In genomic region chr9:123349691-123350480, GRCh38 we compare ENCODE assay signal across 8 cellular contexts. TPM values are rescaled to one million over a fixed set of nuclear protein-coding genes. Genes with fewer than 3 reads are reported as not detected.
DNase-seq lines count a peak whose midpoint lies in the region; TF ChIP-seq lines count a peak whose summit lies in the region.

No MANE protein-coding gene starts in this region.

- H3K27ac ChIP-seq in esophagus squamous epithelium (no peak overlapping the region), neuronal stem cell (replicated peaks; ENCODE audit: low read length) (no peak overlapping the region), tibial nerve (no peak overlapping the region)

- no peak overlapping the region for H2BK12ac ChIP-seq in neuronal stem cell (ENCODE audit: low read length)

- H3K9me3 ChIP-seq in esophagus squamous epithelium (no peaks in the 10 kb centered on the region), neuronal stem cell (replicated peaks in 1 of 2; ENCODE audit: control insufficient read depth in 2 of 2, insufficient read depth in 1 of 2, low read depth in 1 of 2, low read length in 2 of 2) (peaks cover 0 to 10% of the 10 kb centered on the region in 2 donors), tibial nerve (no peaks in the 10 kb centered on the region)

- peak; percentile 75 for DNase-seq in A172 (ENCODE audit: low spot score)
- peak; percentile 88 for DNase-seq in GM13977 (ENCODE audit: low spot score)
- DNase-seq in HT-29 (ENCODE audit: low spot score) = peak; percentile 72
- DNase-seq in OCI-M1 (lab: John Stamatoyannopoulos, UW) = peak; percentile 80
- DNase-seq in activated T-cell treated with anti-CD3 and anti-CD28 coated beads for 24 hours (ENCODE audit: low read depth) = peak; percentile 68
- no peak for DNase-seq in esophagus squamous epithelium (lab: John Stamatoyannopoulos, UW)
- peak; percentile 77 for DNase-seq in neuronal stem cell (ENCODE audit: low spot score)
- peak in 1 of 2 donors; percentile 70 for DNase-seq in tibial nerve (ENCODE audit: low spot score in 2 of 2)

- no peak overlapping the region for H2AK5ac ChIP-seq in neuronal stem cell (ENCODE audit: low read depth, low read length)

- no peak overlapping the region for H3K14ac ChIP-seq in neuronal stem cell (ENCODE audit: low read length)

- no peak for TF ChIP-seq EP300 in tibial nerve (IDR thresholded peaks at IDR 0.05)

- 16 to 26% methylated on average over 6 to 9 of the region's 16 CpGs for WGBS in esophagus squamous epithelium, 2 donors
- WGBS in neuronal stem cell (ENCODE audit: extremely low coverage in 2 of 2, insufficient read length in 2 of 2, insufficient replicate concordance in 1 of 2), 2 donors = no CpG with 5 or more reads among the region's 16 CpGs
- WGBS in tibial nerve, 2 donors = 19 to 26% methylated on average over 13 to 16 of the region's 16 CpGs

- H2AFZ ChIP-seq in neuronal stem cell (ENCODE audit: low read length) = peak overlapping the region; percentile 85

- H3K18ac ChIP-seq in neuronal stem cell (ENCODE audit: low read length) = no peak overlapping the region

- H3K27me3 ChIP-seq in esophagus squamous epithelium (peaks cover 0 to 55% (median 0%) of the 10 kb centered on the region in 4 donors), neuronal stem cell (ENCODE audit: control insufficient read depth in 3 of 3, insufficient read depth in 3 of 3, low read depth in 1 of 3, low read length in 3 of 3) (peaks cover 0 to 7% (median 3%) of the 10 kb centered on the region in 3 experiments), tibial nerve (peaks cover 0 to 35% of the 10 kb centered on the region in 2 donors)

- in situ Hi-C loops in GM13977 (cut with MboI; ENCODE audit: low pct_unique_long_range_greater_than_20kb, low sequenced_read_pairs, unreplicated experiment) = loop anchor here (5.0 to 25.0 kb wide), 4 partner anchors 37 to 888 kb away; no protein-coding TSS in a partner anchor

- H4K91ac ChIP-seq in neuronal stem cell (ENCODE audit: low read depth, low read length, poor library complexity) = no peak overlapping the region

- no peak overlapping the region for H2BK5ac ChIP-seq in neuronal stem cell (ENCODE audit: low read length)

- no peak for TF ChIP-seq POLR2A in esophagus squamous epithelium (IDR thresholded peaks at IDR 0.05)
- TF ChIP-seq POLR2A in tibial nerve (IDR thresholded peaks at IDR 0.05) = no peak

- H3K36me3 ChIP-seq in esophagus squamous epithelium (no peaks in the 10 kb centered on the region), neuronal stem cell (replicated peaks in 1 of 2; ENCODE audit: control insufficient read depth in 2 of 2, insufficient read depth in 2 of 2, low read length in 2 of 2) (peaks cover 0 to 4% of the 10 kb centered on the region in 2 donors), tibial nerve (no peaks in the 10 kb centered on the region)

- no peak overlapping the region for H3K23ac ChIP-seq in neuronal stem cell (ENCODE audit: low read depth, low read length, poor library complexity)

- H3K4ac ChIP-seq in neuronal stem cell (ENCODE audit: low read length) = no peak overlapping the region

- H3K9ac ChIP-seq in neuronal stem cell (ENCODE audit: low read depth, low read length, poor library complexity) = no peak overlapping the region

- no peak overlapping the region for H2BK120ac ChIP-seq in neuronal stem cell (ENCODE audit: low read depth, low read length)

- peaks cover 4% of the 10 kb centered on the region for H3K79me1 ChIP-seq in neuronal stem cell (ENCODE audit: low read depth, low read length)

- intact Hi-C loops in esophagus squamous epithelium (cut with DNase I) = no loop called here

- H3K4me2 ChIP-seq in neuronal stem cell (ENCODE audit: insufficient read depth, low read length, poor library complexity, severe bottlenecking) = no peak overlapping the region

- no peak overlapping the region for H4K8ac ChIP-seq in neuronal stem cell (ENCODE audit: low read depth, low read length)

- peak; percentile 89 for TF ChIP-seq CTCF in GM13977 (IDR thresholded peaks at IDR 0.05; ENCODE audit: extremely low read depth, insufficient read depth, missing control alignments)
- peak; percentile 84 to 93 (median 92) for TF ChIP-seq CTCF in esophagus squamous epithelium (IDR thresholded peaks at IDR 0.05)
- peak; percentile 84 to 96 (median 89) for TF ChIP-seq CTCF in tibial nerve (IDR thresholded peaks at IDR 0.05)

- H3K4me1 ChIP-seq in esophagus squamous epithelium (peaks cover 5 to 65% (median 26%) of the 10 kb centered on the region in 3 donors), neuronal stem cell (ENCODE audit: control insufficient read depth in 2 of 2, insufficient read depth in 1 of 2, low read depth in 1 of 2, low read length in 2 of 2) (peaks cover 6 to 10% of the 10 kb centered on the region in 2 donors), tibial nerve (peaks cover 0 to 14% (median 3%) of the 10 kb centered on the region in 4 donors)

- H2BK15ac ChIP-seq in neuronal stem cell (ENCODE audit: low read length) = no peak overlapping the region

- H3K4me3 ChIP-seq in esophagus squamous epithelium (no peak overlapping the region), neuronal stem cell (ENCODE audit: low read length in 2 of 2) (no peak overlapping the region), tibial nerve (no peak overlapping the region)

RNA-seq across cellular contexts. Expression of gene CRB2, which starts 6.1 kb away (rescaled TPM):
- 0.26 TPM in 2 replicates for total RNA-seq in A172 (2014; rRNA removed; shearing (Covaris generic))
- total RNA-seq in HT-29 (2014; rRNA removed; shearing (Covaris generic)) = 0.78 and 0.94 TPM in 2 replicates
- total RNA-seq in esophagus squamous epithelium (not detected), tibial nerve (under 1 TPM in 2 of 4 donors, not detected in 2; under 0.01 to 0.44 TPM)
- 41.7 TPM for polyA plus RNA-seq in neuronal stem cell (2013, experiment 1 of 2)
- polyA plus RNA-seq in neuronal stem cell (2013, experiment 2 of 2) = 41.7 TPM
